In the genomic region with DNA sequence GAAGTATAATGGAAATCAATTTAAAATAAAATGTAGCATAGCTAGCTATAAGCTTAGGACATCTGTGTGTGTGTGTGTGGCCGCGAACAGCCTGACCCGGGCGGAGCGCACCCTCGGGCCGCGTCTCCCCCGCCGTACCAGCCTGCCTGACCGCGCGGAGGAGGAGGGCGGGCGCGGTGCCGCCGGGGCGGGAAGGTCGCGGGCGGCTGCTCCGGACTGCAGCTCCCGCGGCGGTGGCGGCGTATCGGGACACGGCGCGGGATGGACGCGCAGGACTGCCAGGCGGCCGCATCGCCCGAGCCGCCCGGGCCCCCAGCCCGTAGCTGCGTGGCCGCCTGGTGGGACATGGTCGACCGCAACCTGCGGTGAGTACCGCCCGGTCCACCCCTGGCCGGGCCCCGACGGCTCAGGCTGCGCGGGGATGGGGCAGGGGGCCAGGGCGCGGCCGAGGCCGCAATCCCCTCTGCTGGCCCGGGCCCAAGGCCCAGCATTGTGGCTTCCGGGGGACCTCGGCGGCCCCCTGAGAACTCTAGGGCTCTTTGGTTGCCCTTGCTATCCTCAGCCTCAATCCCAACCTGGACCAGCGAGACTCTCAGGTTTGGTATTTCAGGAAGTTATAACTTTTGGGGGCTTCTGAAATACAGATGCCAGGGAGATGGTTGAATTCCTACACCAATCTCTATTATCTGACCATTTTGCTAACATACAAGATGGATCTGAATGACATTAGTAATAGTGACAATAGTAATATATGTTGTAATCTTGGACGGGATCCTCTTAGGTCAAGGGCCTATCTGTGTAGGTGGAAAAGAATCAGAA, we compare ENCODE assay signal across 10 cellular contexts. TPM values are rescaled to one million over a fixed set of nuclear protein-coding genes. Genes with fewer than 3 reads are reported as not detected.
DNase-seq lines count a peak whose midpoint lies in the region; ATAC-seq and TF ChIP-seq lines count a peak whose summit lies in the region.
"Had no signal": no experiment of that assay in that cellular context is flagged by ENCODE, and none has a peak within 500 bp of the region (broad histone marks: within the 10 kb centered on the region; RNA-seq: fewer than 3 reads in every experiment).

TSS of gene ABHD12B (plus strand) at position 140 of the 819 bp plus-strand sequence. CDS start at position 262, 122 bp downstream.

- peak within 1 kb of the TSS; percentile 8 for H3K27ac Mint-ChIP-seq in dendritic cell treated with granulocyte-macrophage colony-stimulating factor and Interleukin-4, amounts not matched to agents 40 ng/mL and 50 ng/mL, for 4 days
- no peak within 1 kb of the TSS for H3K27ac Mint-ChIP-seq in stimulated activated memory B cell treated with anti-CD40 and anti-IgM and Interleukin-4, amounts not matched to agents 10 μg/mL and 1 μg/mL and 100 μg/mL, for 72 hours

- no peaks in the 10 kb centered on the region for H3K36me3 ChIP-seq in HUES64 (ENCODE audit: insufficient read depth, low read length)

- H3K27me3 ChIP-seq in HUES64 (ENCODE audit: insufficient read depth, low read length): peaks cover 43% of the 10 kb centered on the region

- no peaks in the 10 kb centered on the region for H3K9me3 ChIP-seq in HUES64 (ENCODE audit: insufficient read depth, low read depth, low read length)
- H3K9me3 ChIP-seq: neutrophil had no signal

- DNase-seq in lower leg skin (ENCODE audit: low spot score in 2 of 2) (no peak), cerebellar nuclear complex (lab: John Stamatoyannopoulos, UW) (no peak)
- no peak for DNase-seq in activated CD8-positive, alpha-beta memory T cell treated with anti-CD3 and anti-CD28 coated beads, Interleukin-2, amount 50 U/mL, for 4 hours
- DNase-seq: activated T-cell treated with anti-CD3 and anti-CD28 coated beads, Interleukin-2, amount 50 U/mL, for 48 hours had no signal

- H3K4me3 ChIP-seq in HUES64 (ENCODE audit: low read length): peak within 1 kb of the TSS; percentile 50
- no peak within 1 kb of the TSS for H3K4me3 ChIP-seq in lower leg skin (ENCODE audit: low read depth, poor library complexity, severe bottlenecking)

- peak within 1 kb of the TSS; percentile 56 for H3K4me3 Mint-ChIP-seq in dendritic cell treated with granulocyte-macrophage colony-stimulating factor and Interleukin-4, amounts not matched to agents 40 ng/mL and 50 ng/mL, for 4 days
- H3K4me3 Mint-ChIP-seq in stimulated activated memory B cell treated with anti-CD40 and anti-IgM and Interleukin-4, amounts not matched to agents 10 μg/mL and 1 μg/mL and 100 μg/mL, for 72 hours: peak within 1 kb of the TSS; percentile 4

- H3K27ac ChIP-seq in HUES64 (ENCODE audit: low read depth, low read length): no peak within 1 kb of the TSS
- H3K27ac ChIP-seq: HL-60, neutrophil had no signal

- ATAC-seq in stimulated activated memory B cell treated with anti-CD40 and anti-IgM and Interleukin-4, amounts not matched to agents 10 μg/mL and 1 μg/mL and 100 μg/mL, for 72 hours: no peak
- ATAC-seq in GM18861 (IDR thresholded peaks at IDR 0.05; ENCODE audit: unreplicated experiment): no peak

- 7% methylated on average over 62 of the region's 63 CpGs for WGBS in HUES64
- WGBS in lower leg skin, 2 donors: 10 to 14% methylated on average over 22 to 25 of the region's 63 CpGs

- peak within 1 kb of the TSS; percentile 55 for H3K9ac ChIP-seq in HUES64 (ENCODE audit: low read depth, low read length)

- TF ChIP-seq POLR2A in lower leg skin (IDR thresholded peaks at IDR 0.05): no peak

- no peaks in the 10 kb centered on the region for H3K36me3 Mint-ChIP-seq in dendritic cell treated with granulocyte-macrophage colony-stimulating factor and Interleukin-4, amounts not matched to agents 40 ng/mL and 50 ng/mL, for 4 days (ENCODE audit: low read depth)
- no peaks in the 10 kb centered on the region for H3K36me3 Mint-ChIP-seq in stimulated activated memory B cell treated with anti-CD40 and anti-IgM and Interleukin-4, amounts not matched to agents 10 μg/mL and 1 μg/mL and 100 μg/mL, for 72 hours

- H3K4me1 Mint-ChIP-seq in dendritic cell treated with granulocyte-macrophage colony-stimulating factor and Interleukin-4, amounts not matched to agents 40 ng/mL and 50 ng/mL, for 4 days (ENCODE audit: low read depth): peaks cover 32% of the 10 kb centered on the region
- H3K4me1 Mint-ChIP-seq in stimulated activated memory B cell treated with anti-CD40 and anti-IgM and Interleukin-4, amounts not matched to agents 10 μg/mL and 1 μg/mL and 100 μg/mL, for 72 hours: peaks cover 47% of the 10 kb centered on the region

- TF ChIP-seq CTCF in lower leg skin (IDR thresholded peaks at IDR 0.05): no peak

- H3K4me1 ChIP-seq in HUES64 (ENCODE audit: insufficient read depth, low read length): peaks cover 20% of the 10 kb centered on the region

- intact Hi-C loops in dendritic cell treated with granulocyte-macrophage colony-stimulating factor and Interleukin-4, amounts not matched to agents 40 ng/mL and 50 ng/mL, for 4 days (cut with micrococcal nuclease): no loop called here
- intact Hi-C loops in lower leg skin (cut with DNase I; ENCODE audit: low total_unique reads): no loop called here

- peaks cover 30% of the 10 kb centered on the region for H3K27me3 Mint-ChIP-seq in dendritic cell treated with granulocyte-macrophage colony-stimulating factor and Interleukin-4, amounts not matched to agents 40 ng/mL and 50 ng/mL, for 4 days
- H3K27me3 Mint-ChIP-seq in stimulated activated memory B cell treated with anti-CD40 and anti-IgM and Interleukin-4, amounts not matched to agents 10 μg/mL and 1 μg/mL and 100 μg/mL, for 72 hours: peaks cover 67% of the 10 kb centered on the region

- no peaks in the 10 kb centered on the region for H3K9me3 Mint-ChIP-seq in dendritic cell treated with granulocyte-macrophage colony-stimulating factor and Interleukin-4, amounts not matched to agents 40 ng/mL and 50 ng/mL, for 4 days
- no peaks in the 10 kb centered on the region for H3K9me3 Mint-ChIP-seq in stimulated activated memory B cell treated with anti-CD40 and anti-IgM and Interleukin-4, amounts not matched to agents 10 μg/mL and 1 μg/mL and 100 μg/mL, for 72 hours

RNA-seq across cellular contexts. Expression of gene ABHD12B, which starts in this region (rescaled TPM):
- polyA plus RNA-seq in HUES64 (2013, experiment 1 of 2): 7.7 TPM
- 9.6 TPM for polyA plus RNA-seq in HUES64 (2013, experiment 2 of 2)
- total RNA-seq in lower leg skin: 10 to 100 TPM; 20.9 to 77.3 (median 36.2) TPM
